13 cellular contexts compared by ENCODE assay signal in genomic region chr12:27290501-27291168, GRCh38. TPM values are rescaled to one million over a fixed set of nuclear protein-coding genes. Genes with fewer than 3 reads are reported as not detected.
DNase-seq lines count a peak whose midpoint lies in the region; TF ChIP-seq lines count a peak whose summit lies in the region.
"Had no signal": no experiment of that assay in that cellular context is flagged by ENCODE, and none has a peak within 500 bp of the region (broad histone marks: within the 10 kb centered on the region; RNA-seq: fewer than 3 reads in every experiment).

No MANE protein-coding gene starts in this region.

- no peaks in the 10 kb centered on the region for H4K20me1 ChIP-seq in DOHH2 (ENCODE audit: control insufficient read depth, insufficient read depth, low read depth, low read length)

- H3K36me3 ChIP-seq in DOHH2 (ENCODE audit: control insufficient read depth, low read length) (no peaks in the 10 kb centered on the region), HEK293 (ENCODE audit: control insufficient read depth in 2 of 2, insufficient read depth in 1 of 2, low read length in 2 of 2) (no peaks in the 10 kb centered on the region)
- H3K36me3 ChIP-seq: right lobe of liver had no signal

- H3K9me3 ChIP-seq in DOHH2 (ENCODE audit: control insufficient read depth, insufficient read depth, low read length) (no peaks in the 10 kb centered on the region), HEK293 (ENCODE audit: control insufficient read depth, insufficient read depth, low read depth, low read length) (no peaks in the 10 kb centered on the region)
- H3K9me3 ChIP-seq: right lobe of liver had no signal

- H3K27ac ChIP-seq in DOHH2 (ENCODE audit: low read depth, low read length) (peak overlapping the region; percentile 5; the same call in 1 of the 2 replicates), HEK293 (ENCODE audit: extremely low read depth, low read depth, low read length) (no peak overlapping the region)
- H3K27ac ChIP-seq: right lobe of liver had no signal

- intact Hi-C loops in dendritic cell treated with granulocyte-macrophage colony-stimulating factor and Interleukin-4, amounts not matched to agents 40 ng/mL and 50 ng/mL, for 4 days (cut with micrococcal nuclease) = no loop called here

- CTCF ChIA-PET in HEK293 (lab: Yijun Ruan, JAX) = interaction anchor here (0.6 to 1.1 kb wide), 5 partner anchors 10 to 327 kb away, joined by 3 to 5 read pairs (median 3); no protein-coding TSS in a partner anchor

- H3K4me1 Mint-ChIP-seq in dendritic cell treated with granulocyte-macrophage colony-stimulating factor and Interleukin-4, amounts not matched to agents 40 ng/mL and 50 ng/mL, for 4 days (ENCODE audit: low read depth) = peaks cover 12% of the 10 kb centered on the region
- H3K4me1 Mint-ChIP-seq in progenitor cell of endocrine pancreas (ENCODE audit: low read depth) = peaks cover 51% of the 10 kb centered on the region

- POLR2A ChIA-PET in HEK293 (lab: Yijun Ruan, JAX) = interaction anchor here (0.6 kb wide), 1 partner anchor 46 kb away, joined by 3 read pairs; no protein-coding TSS in a partner anchor

- peaks cover 2% of the 10 kb centered on the region; the same call in 1 of the 2 replicates for H3K79me2 ChIP-seq in DOHH2 (ENCODE audit: control insufficient read depth, low read length)

- H3K4me2 ChIP-seq in DOHH2 (ENCODE audit: low read length) = peak overlapping the region; percentile 37

- H3K9me2 ChIP-seq in DOHH2 (replicated peaks; ENCODE audit: control insufficient read depth, low read length) = no peaks in the 10 kb centered on the region

- H3K4me3 ChIP-seq in DOHH2 (ENCODE audit: low read length) (peak overlapping the region; percentile 8; the same call in 1 of the 2 replicates), HEK293 (ENCODE audit: low read depth, low read length) (no peak overlapping the region)
- H3K4me3 ChIP-seq: right lobe of liver had no signal

- no peaks in the 10 kb centered on the region for H3K9me3 Mint-ChIP-seq in dendritic cell treated with granulocyte-macrophage colony-stimulating factor and Interleukin-4, amounts not matched to agents 40 ng/mL and 50 ng/mL, for 4 days
- no peaks in the 10 kb centered on the region for H3K9me3 Mint-ChIP-seq in progenitor cell of endocrine pancreas (ENCODE audit: low read depth)
- H3K9me3 Mint-ChIP-seq: activated T-helper 2 cell treated with anti-CD3 and anti-CD28 coated beads, Interferon-gamma antibody, Interleukin-2, Interleukin-4, amounts not matched to agents 10 μg/mL and 5 μg/mL and 100 μg/mL, durations not matched to agents 14 hours and 24 hours and 36 hours had no signal

- peaks cover 37% of the 10 kb centered on the region for H3K36me3 Mint-ChIP-seq in dendritic cell treated with granulocyte-macrophage colony-stimulating factor and Interleukin-4, amounts not matched to agents 40 ng/mL and 50 ng/mL, for 4 days (ENCODE audit: low read depth)
- H3K36me3 Mint-ChIP-seq in progenitor cell of endocrine pancreas (ENCODE audit: insufficient read depth) = peaks cover 8% of the 10 kb centered on the region

- H3K27me3 ChIP-seq in DOHH2 (ENCODE audit: control insufficient read depth, low read length) = no peaks in the 10 kb centered on the region
- H3K27me3 ChIP-seq: right lobe of liver had no signal

- no peak overlapping the region for H3K4me3 Mint-ChIP-seq in dendritic cell treated with granulocyte-macrophage colony-stimulating factor and Interleukin-4, amounts not matched to agents 40 ng/mL and 50 ng/mL, for 4 days
- no peak overlapping the region for H3K4me3 Mint-ChIP-seq in progenitor cell of endocrine pancreas (ENCODE audit: low read depth)

- H3K27ac Mint-ChIP-seq in dendritic cell treated with granulocyte-macrophage colony-stimulating factor and Interleukin-4, amounts not matched to agents 40 ng/mL and 50 ng/mL, for 4 days = peak overlapping the region; percentile 16
- H3K27ac Mint-ChIP-seq in progenitor cell of endocrine pancreas = peak overlapping the region; percentile 25
- H3K27ac Mint-ChIP-seq: activated T-helper 2 cell treated with anti-CD3 and anti-CD28 coated beads, Interferon-gamma antibody, Interleukin-2, Interleukin-4, amounts not matched to agents 10 μg/mL and 5 μg/mL and 100 μg/mL, durations not matched to agents 14 hours and 24 hours and 36 hours had no signal

- H3K27me3 Mint-ChIP-seq in dendritic cell treated with granulocyte-macrophage colony-stimulating factor and Interleukin-4, amounts not matched to agents 40 ng/mL and 50 ng/mL, for 4 days = no peaks in the 10 kb centered on the region
- no peaks in the 10 kb centered on the region for H3K27me3 Mint-ChIP-seq in progenitor cell of endocrine pancreas

- no peak for DNase-seq in progenitor cell of endocrine pancreas (ENCODE audit: low spot score, unreplicated experiment)
- no peak for DNase-seq in NCI-H2196 treated with DMSO at 0.1 percent for 48 hours (lab: John Stamatoyannopoulos, UW; ENCODE audit: unreplicated experiment)
- DNase-seq in activated gamma-delta T cell treated with Interleukin-2 at 50 U/mL for 16 hours = no peak
- no peak for DNase-seq in central memory CD4-positive, alpha-beta T cell
- DNase-seq: AML-193; HCEC 1CT; NCI-H446; right lobe of liver; stimulated activated CD4-positive, alpha-beta T cell treated with anti-CD3 and anti-CD28 coated beads, Interleukin-4, amount 100 ng/mL, for 4 hours had no signal

- H3K4me1 ChIP-seq in DOHH2 (ENCODE audit: control insufficient read depth, low read length) (peaks cover 34% of the 10 kb centered on the region), HEK293 (ENCODE audit: control insufficient read depth, insufficient read depth, low read length) (peaks cover 17% of the 10 kb centered on the region)

- H3F3A ChIP-seq in DOHH2 (ENCODE audit: control insufficient read depth, insufficient read depth) = no peaks in the 10 kb centered on the region

- TF ChIP-seq CTCF in DOHH2 (IDR thresholded peaks at IDR 0.05; ENCODE audit: low read depth, low read length, poor library complexity, severe bottlenecking) (no peak), HEK293 (tag by site-specific recombination; IDR thresholded peaks at IDR 0.05) (no peak), progenitor cell of endocrine pancreas (IDR thresholded peaks at IDR 0.05; ENCODE audit: unreplicated experiment) (no peak)

TF ChIP-seq in HEK293, 187 proteins besides CTCF, POLR2A, EP300 and RAD21 (continues in another document):
- TF ChIP-seq ZFHX2 (tag by site-specific recombination; conservative IDR thresholded peaks at IDR 0.05) (peak; percentile 85), PRDM1 (tag by site-specific recombination; IDR thresholded peaks at IDR 0.05) (peak; percentile 28; the same call in 1 of the 2 replicates), ZNF449 (tag by site-specific recombination; IDR thresholded peaks at IDR 0.05) (no peak), ZBTB17 (tag by site-specific recombination; IDR thresholded peaks at IDR 0.05) (peak; percentile 73), ZNF10 (tag by site-specific recombination; IDR thresholded peaks at IDR 0.05) (no peak), ZNF133 (tag by site-specific recombination; IDR thresholded peaks at IDR 0.05) (no peak), ZNF16 (tag by site-specific recombination; IDR thresholded peaks at IDR 0.05; ENCODE audit: low read depth) (no peak), SETDB1 (IDR thresholded peaks at IDR 0.05; ENCODE audit: insufficient read length, low read length) (no peak), EGR2 (tag by site-specific recombination; IDR thresholded peaks at IDR 0.05; ENCODE audit: low read depth) (peak; percentile 91), PRDM6 (tag by site-specific recombination; IDR thresholded peaks at IDR 0.05) (peak; percentile 52; the same call in 1 of the 2 replicates), OSR2 (tag by site-specific recombination; IDR thresholded peaks at IDR 0.05) (peak; percentile 87), SP2 (tag by site-specific recombination; IDR thresholded peaks at IDR 0.05) (no peak)

RNA-seq across cellular contexts. Expression of gene BMAL2, which starts 42.0 kb away (rescaled TPM):
- 26.0 and 28.8 TPM in 2 replicates for total RNA-seq in progenitor cell of endocrine pancreas

RNA-seq across cellular contexts. Expression of gene STK38L, which starts 46.5 kb away (rescaled TPM):
- 145 and 149 TPM in 2 replicates for total RNA-seq in progenitor cell of endocrine pancreas
